ENCODE assay signal across 31 cellular contexts in the genomic region with DNA sequence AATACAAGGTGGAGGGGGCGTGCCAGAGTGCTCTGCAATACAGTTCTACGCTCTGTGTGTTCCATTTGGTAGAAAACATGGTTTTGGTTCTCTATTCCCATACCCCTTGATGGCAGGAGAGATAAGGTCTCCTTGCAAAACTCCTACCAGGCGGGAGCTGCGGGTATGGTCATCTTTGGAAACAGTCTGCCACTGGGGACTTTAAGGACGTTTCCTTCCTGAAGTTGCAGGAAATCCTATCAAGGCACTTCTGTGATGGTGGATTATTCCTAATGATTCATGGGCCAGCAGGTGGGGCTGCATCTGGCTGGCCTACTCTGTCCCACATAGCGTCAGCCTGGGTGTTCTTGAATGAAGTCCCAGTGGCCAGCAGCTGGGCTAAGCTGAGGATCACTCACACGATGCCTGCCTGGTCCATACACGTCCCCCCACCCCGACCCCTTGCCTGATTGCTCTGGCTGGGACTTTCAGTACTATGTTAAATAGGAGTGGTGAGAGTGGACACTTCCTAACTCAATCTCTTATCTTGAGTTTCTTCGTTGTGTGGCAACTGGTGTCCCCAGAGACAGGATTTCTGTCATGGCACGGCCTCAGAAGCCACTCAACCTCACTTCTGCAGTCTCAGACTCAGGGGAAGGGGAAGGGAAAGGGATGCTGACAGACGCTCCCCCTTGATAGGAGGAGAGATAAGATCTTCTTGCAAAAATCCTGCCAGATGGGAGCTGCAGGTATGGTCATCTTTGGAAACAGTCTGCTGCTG.
DNase-seq lines count a peak whose midpoint lies in the region; TF ChIP-seq lines count a peak whose summit lies in the region.
"Had no signal": no experiment of that assay in that cellular context is flagged by ENCODE, and none has a peak within 500 bp of the region (broad histone marks: within the 10 kb centered on the region; RNA-seq: fewer than 3 reads in every experiment).

No MANE protein-coding gene starts in this region.

- peak overlapping the region; percentile 3; the same call in 1 of the 2 replicates for H3K27ac ChIP-seq in SJCRH30
- H3K27ac ChIP-seq in liver (ENCODE audit: low read depth in 1 of 2, low read length in 2 of 2), result no peak overlapping the region
- H3K27ac ChIP-seq: KMS-11, ovary, Peyer's patch, right atrium auricular region, SJSA1, tibial artery had no signal

- H3K27ac Mint-ChIP-seq in HFFc6, result no peak overlapping the region
- H3K27ac Mint-ChIP-seq: activated CD4-positive, alpha-beta T cell treated with anti-CD3 and anti-CD28 coated beads, Interleukin-2, amount 10 ng/mL, durations not matched to agents 7 days and 5 days; activated T-helper 17 cell treated with anti-CD3 and anti-CD28 coated beads, Interleukin-2, amount 50 U/mL, for 72 hours; memory B cell; stimulated activated naive CD8-positive, alpha-beta T cell treated with anti-CD3 and anti-CD28 coated beads, Interleukin-15, Interleukin-2, amounts not matched to agents 100 ng/mL and 50 ng/mL, for 24 hours had no signal

- H3K9me3 Mint-ChIP-seq in HFFc6, result no peaks in the 10 kb centered on the region
- H3K9me3 Mint-ChIP-seq: activated CD4-positive, alpha-beta T cell treated with anti-CD3 and anti-CD28 coated beads, Interleukin-2, amount 10 ng/mL, durations not matched to agents 7 days and 5 days; activated naive CD8-positive, alpha-beta T cell treated with anti-CD3 and anti-CD28 coated beads, Interleukin-2, amount 10 ng/mL, durations not matched to agents 7 days and 5 days; activated T-helper 17 cell treated with anti-CD3 and anti-CD28 coated beads, Interleukin-2, amount 50 U/mL, for 72 hours; memory B cell; naive B cell; stimulated activated naive CD8-positive, alpha-beta T cell treated with anti-CD3 and anti-CD28 coated beads, Interleukin-15, Interleukin-2, amounts not matched to agents 100 ng/mL and 50 ng/mL, for 24 hours had no signal

- H3K36me3 ChIP-seq in SJCRH30 (no peaks in the 10 kb centered on the region), liver (ENCODE audit: control insufficient read depth in 4 of 4, insufficient read depth in 3 of 4, low read depth in 1 of 4, low read length in 3 of 4) (no peaks in the 10 kb centered on the region)
- H3K36me3 ChIP-seq: ovary, Peyer's patch, right atrium auricular region, SJSA1, tibial artery had no signal

- H3K9me3 ChIP-seq in SJCRH30 (replicated peaks) (no peaks in the 10 kb centered on the region), liver (ENCODE audit: control insufficient read depth in 4 of 4, low read length in 3 of 4) (no peaks in the 10 kb centered on the region)
- H3K9me3 ChIP-seq: ovary, Peyer's patch, right atrium auricular region, SJSA1, tibial artery had no signal

- H3K36me3 Mint-ChIP-seq in HFFc6 (ENCODE audit: low read depth), result no peaks in the 10 kb centered on the region
- H3K36me3 Mint-ChIP-seq: naive B cell had no signal

- H3K4me1 ChIP-seq in SJCRH30 (peaks cover 14% of the 10 kb centered on the region), liver (ENCODE audit: control insufficient read depth in 4 of 4, insufficient read depth in 4 of 4, low read length in 3 of 4) (no peaks in the 10 kb centered on the region)
- H3K4me1 ChIP-seq: Peyer's patch, right atrium auricular region, SJSA1, tibial artery had no signal

- no peak for TF ChIP-seq RAD21 in liver (IDR thresholded peaks at IDR 0.05)

- no peak overlapping the region for H3K9ac ChIP-seq in liver (ENCODE audit: low read depth in 1 of 2, low read length in 2 of 2)
- H3K9ac ChIP-seq: KMS-11 had no signal

- H3K27me3 Mint-ChIP-seq in HFFc6 (ENCODE audit: insufficient read depth), result peaks cover 53% of the 10 kb centered on the region

- intact Hi-C loops in head of caudate nucleus (cut with DNase I), result no loop called here

- no peak overlapping the region for H3K4me3 Mint-ChIP-seq in HFFc6
- H3K4me3 Mint-ChIP-seq: activated CD4-positive, alpha-beta T cell treated with anti-CD3 and anti-CD28 coated beads, Interleukin-2, amount 10 ng/mL, durations not matched to agents 7 days and 5 days; activated T-helper 17 cell treated with anti-CD3 and anti-CD28 coated beads, Interleukin-2, amount 50 U/mL, for 72 hours; memory B cell; naive B cell; stimulated activated naive CD8-positive, alpha-beta T cell treated with anti-CD3 and anti-CD28 coated beads, Interleukin-15, Interleukin-2, amounts not matched to agents 100 ng/mL and 50 ng/mL, for 24 hours; T-helper 17 cell had no signal

- H3K4me3 ChIP-seq in SJCRH30 (no peak overlapping the region), liver (ENCODE audit: low read depth in 1 of 3, low read length in 3 of 3) (no peak overlapping the region)
- H3K4me3 ChIP-seq: ovary, Peyer's patch, right atrium auricular region, SJSA1, tibial artery had no signal

- peaks cover 23% of the 10 kb centered on the region for H3K27me3 ChIP-seq in SJCRH30
- peaks cover 0 to 3% (median under 1%) of the 10 kb centered on the region in 4 donors for H3K27me3 ChIP-seq in liver (ENCODE audit: control insufficient read depth in 4 of 4, insufficient read depth in 4 of 4, low read length in 3 of 4)
- H3K27me3 ChIP-seq: ovary, Peyer's patch, right atrium auricular region had no signal

- TF ChIP-seq CTCF in HFFc6 (IDR thresholded peaks at IDR 0.05) (peak; percentile 14; the same call in 1 of the 2 replicates), liver (IDR thresholded peaks at IDR 0.05; ENCODE audit: low read depth, low read length, missing input control) (peak; percentile 5)

- DNase-seq in CMK (ENCODE audit: low read depth) (peak; percentile 44), HFFc6 (no peak), SJCRH30 (peak; percentile 67 to 86), middle frontal gyrus (ENCODE audit: extremely low spot score, low spot score) (no peak), head of caudate nucleus (no peak), AG08396 (ENCODE audit: low spot score) (no peak), dermis blood vessel endothelial cell (no peak)
- DNase-seq: activated CD4-positive, alpha-beta T cell treated with anti-CD3 and anti-CD28 coated beads, Interleukin-2, amount 10 ng/mL, durations not matched to agents 7 days and 5 days; activated naive CD8-positive, alpha-beta T cell treated with anti-CD3 and anti-CD28 coated beads, Interleukin-2, amount 10 ng/mL, durations not matched to agents 7 days and 5 days; AML-193; cerebellar nuclear complex; effector CD8-positive, alpha-beta T cell; foreskin melanocyte; H7; kidney glomerular epithelial cell; naive B cell; NCI-H1092; NCI-H2029 treated with DMSO at 0.1 percent for 48 hours; NCI-H446; ovary; Peyer's patch; stimulated activated CD4-positive, alpha-beta T cell treated with anti-CD3 and anti-CD28 coated beads, Interleukin-12 subunit alpha, Interleukin-12 subunit beta, amount 100 ng/mL, for 4 hours; T-helper 17 cell; tibial artery had no signal

- WGBS in liver, result 55% methylated on average over 12 of the region's 12 CpGs

- H3K4me1 Mint-ChIP-seq in HFFc6 (ENCODE audit: low read depth), result no peaks in the 10 kb centered on the region

TF ChIP-seq in liver, 16 proteins besides CTCF, POLR2A, EP300 and RAD21 (continues in another document):
- TF ChIP-seq JUND (IDR thresholded peaks at IDR 0.05) (no peak), YY1 (IDR thresholded peaks at IDR 0.05) (no peak), GABPA (IDR thresholded peaks at IDR 0.05 in 1 of 2, conservative IDR thresholded peaks at IDR 0.05 in 1 of 2) (no peak), HNF4A (conservative IDR thresholded peaks at IDR 0.05) (no peak), NR2F2 (IDR thresholded peaks at IDR 0.05) (no peak), HNF4G (IDR thresholded peaks at IDR 0.05) (no peak), SP1 (IDR thresholded peaks at IDR 0.05) (no peak)
- TF ChIP-seq, protein P1, sequence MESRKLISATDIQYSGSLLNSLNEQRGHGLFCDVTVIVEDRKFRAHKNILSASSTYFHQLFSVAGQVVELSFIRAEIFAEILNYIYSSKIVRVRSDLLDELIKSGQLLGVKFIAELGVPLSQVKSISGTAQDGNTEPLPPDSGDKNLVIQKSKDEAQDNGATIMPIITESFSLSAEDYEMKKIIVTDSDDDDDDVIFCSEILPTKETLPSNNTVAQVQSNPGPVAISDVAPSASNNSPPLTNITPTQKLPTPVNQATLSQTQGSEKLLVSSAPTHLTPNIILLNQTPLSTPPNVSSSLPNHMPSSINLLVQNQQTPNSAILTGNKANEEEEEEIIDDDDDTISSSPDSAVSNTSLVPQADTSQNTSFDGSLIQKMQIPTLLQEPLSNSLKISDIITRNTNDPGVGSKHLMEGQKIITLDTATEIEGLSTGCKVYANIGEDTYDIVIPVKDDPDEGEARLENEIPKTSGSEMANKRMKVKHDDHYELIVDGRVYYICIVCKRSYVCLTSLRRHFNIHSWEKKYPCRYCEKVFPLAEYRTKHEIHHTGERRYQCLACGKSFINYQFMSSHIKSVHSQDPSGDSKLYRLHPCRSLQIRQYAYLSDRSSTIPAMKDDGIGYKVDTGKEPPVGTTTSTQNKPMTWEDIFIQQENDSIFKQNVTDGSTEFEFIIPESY (IDR thresholded peaks at IDR 0.05), result no peak
- TF ChIP-seq, protein P2, sequence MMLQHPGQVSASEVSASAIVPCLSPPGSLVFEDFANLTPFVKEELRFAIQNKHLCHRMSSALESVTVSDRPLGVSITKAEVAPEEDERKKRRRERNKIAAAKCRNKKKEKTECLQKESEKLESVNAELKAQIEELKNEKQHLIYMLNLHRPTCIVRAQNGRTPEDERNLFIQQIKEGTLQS (IDR thresholded peaks at IDR 0.05), result no peak
- TF ChIP-seq, protein P3, sequence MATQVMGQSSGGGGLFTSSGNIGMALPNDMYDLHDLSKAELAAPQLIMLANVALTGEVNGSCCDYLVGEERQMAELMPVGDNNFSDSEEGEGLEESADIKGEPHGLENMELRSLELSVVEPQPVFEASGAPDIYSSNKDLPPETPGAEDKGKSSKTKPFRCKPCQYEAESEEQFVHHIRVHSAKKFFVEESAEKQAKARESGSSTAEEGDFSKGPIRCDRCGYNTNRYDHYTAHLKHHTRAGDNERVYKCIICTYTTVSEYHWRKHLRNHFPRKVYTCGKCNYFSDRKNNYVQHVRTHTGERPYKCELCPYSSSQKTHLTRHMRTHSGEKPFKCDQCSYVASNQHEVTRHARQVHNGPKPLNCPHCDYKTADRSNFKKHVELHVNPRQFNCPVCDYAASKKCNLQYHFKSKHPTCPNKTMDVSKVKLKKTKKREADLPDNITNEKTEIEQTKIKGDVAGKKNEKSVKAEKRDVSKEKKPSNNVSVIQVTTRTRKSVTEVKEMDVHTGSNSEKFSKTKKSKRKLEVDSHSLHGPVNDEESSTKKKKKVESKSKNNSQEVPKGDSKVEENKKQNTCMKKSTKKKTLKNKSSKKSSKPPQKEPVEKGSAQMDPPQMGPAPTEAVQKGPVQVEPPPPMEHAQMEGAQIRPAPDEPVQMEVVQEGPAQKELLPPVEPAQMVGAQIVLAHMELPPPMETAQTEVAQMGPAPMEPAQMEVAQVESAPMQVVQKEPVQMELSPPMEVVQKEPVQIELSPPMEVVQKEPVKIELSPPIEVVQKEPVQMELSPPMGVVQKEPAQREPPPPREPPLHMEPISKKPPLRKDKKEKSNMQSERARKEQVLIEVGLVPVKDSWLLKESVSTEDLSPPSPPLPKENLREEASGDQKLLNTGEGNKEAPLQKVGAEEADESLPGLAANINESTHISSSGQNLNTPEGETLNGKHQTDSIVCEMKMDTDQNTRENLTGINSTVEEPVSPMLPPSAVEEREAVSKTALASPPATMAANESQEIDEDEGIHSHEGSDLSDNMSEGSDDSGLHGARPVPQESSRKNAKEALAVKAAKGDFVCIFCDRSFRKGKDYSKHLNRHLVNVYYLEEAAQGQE (IDR thresholded peaks at IDR 0.05), result no peak

Comparison
In these comparisons a context has a peak if more than half of its experiments do, and no peak if none do; other contexts are left out.
1. DNase-seq: peak in CMK (single experiment) and SJCRH30 (2 of 2); none in HFFc6 (single experiment), middle frontal gyrus (single experiment), head of caudate nucleus (0 of 42), AG08396 (single experiment) and dermis blood vessel endothelial cell (single experiment).